8 cellular contexts compared by ENCODE assay signal in the genomic region with DNA sequence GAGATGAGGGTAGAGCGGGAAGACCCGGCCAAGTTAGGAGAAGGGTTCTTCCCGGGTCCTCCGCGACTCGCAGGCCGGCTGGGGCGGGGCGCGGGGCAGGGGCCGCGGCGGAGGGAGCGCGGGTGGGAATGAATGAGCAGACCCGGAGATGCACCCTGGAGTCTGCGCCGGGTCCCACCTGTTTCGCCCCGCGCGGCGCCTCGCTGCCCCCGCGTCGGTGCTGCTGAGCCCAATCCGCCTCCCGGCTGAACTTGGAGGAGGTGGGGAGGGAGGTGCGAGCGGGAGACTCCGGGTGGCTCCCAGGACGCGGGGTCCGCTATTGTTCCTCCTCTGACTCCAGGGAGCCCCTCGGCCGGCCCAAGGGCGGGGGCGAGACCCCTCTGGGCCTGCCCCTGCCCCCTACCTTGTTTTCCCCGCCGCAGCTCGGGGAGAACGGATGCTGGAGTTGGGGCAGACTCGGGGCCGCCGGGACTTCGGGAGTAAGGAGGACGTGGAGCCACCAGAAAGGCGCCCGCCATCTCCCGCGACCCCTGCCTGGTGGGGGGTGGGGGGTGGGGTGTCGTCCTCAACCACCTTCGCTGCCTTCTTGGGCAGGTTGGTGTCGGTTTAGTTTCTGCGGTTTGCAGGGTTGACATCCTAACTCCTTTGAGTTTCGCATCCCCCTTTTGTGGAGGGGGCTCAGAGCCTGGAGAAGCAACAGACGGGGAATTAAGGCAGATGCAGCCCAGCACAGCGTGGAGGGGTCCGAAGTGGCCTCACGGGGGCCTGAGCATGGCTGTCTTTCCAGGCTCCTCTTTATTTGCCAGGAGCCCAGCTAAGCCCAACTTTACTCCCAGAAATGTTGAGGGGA. TPM values are rescaled to one million over a fixed set of nuclear protein-coding genes. Genes with fewer than 3 reads are reported as not detected.
A peak's percentile ranks its signal among the peaks of the same experiment; 100 is the strongest.
DNase-seq lines count a peak whose midpoint lies in the region; ATAC-seq lines count a peak whose summit lies in the region.

No MANE protein-coding gene starts in this region.

- peak; percentile 56 to 61 for ATAC-seq in activated naive CD4-positive, alpha-beta T cell treated with anti-CD3 and anti-CD28 coated beads, Interleukin-2, amount 50 U/mL, for 72 hours
- ATAC-seq in left ventricle myocardium superior, result peak; percentile 37
- peak; percentile 1 for ATAC-seq in sciatic nerve
- no peak for ATAC-seq in GM19467 (IDR thresholded peaks at IDR 0.05; ENCODE audit: unreplicated experiment)
- ATAC-seq in HG03108 (IDR thresholded peaks at IDR 0.05; ENCODE audit: unreplicated experiment), result no peak

- peaks cover 36% of the 10 kb centered on the region for H3K4me1 ChIP-seq in HUES48 (ENCODE audit: control insufficient read depth, insufficient read depth, low read length)

- peak overlapping the region; percentile 87 for H3K9ac ChIP-seq in HUES48 (ENCODE audit: low read depth, low read length)

- peaks cover 6 to 11% of the 10 kb centered on the region in 2 donors for H3K36me3 Mint-ChIP-seq in activated naive CD4-positive, alpha-beta T cell treated with anti-CD3 and anti-CD28 coated beads, Interleukin-2, amount 50 U/mL, for 72 hours

- H3K27me3 ChIP-seq in HUES48 (ENCODE audit: control insufficient read depth, insufficient read depth, low read length), result no peaks in the 10 kb centered on the region

- H3K4me3 ChIP-seq in HUES48 (ENCODE audit: low read depth, low read length), result peak overlapping the region; percentile 82

- peak overlapping the region; percentile 84 for H3K27ac ChIP-seq in HUES48 (ENCODE audit: low read depth, low read length)

- no peaks in the 10 kb centered on the region for H3K9me3 Mint-ChIP-seq in activated naive CD4-positive, alpha-beta T cell treated with anti-CD3 and anti-CD28 coated beads, Interleukin-2, amount 50 U/mL, for 72 hours

- H3K9me3 ChIP-seq in HUES48 (ENCODE audit: control insufficient read depth, insufficient read depth, low read length), result no peaks in the 10 kb centered on the region

- intact Hi-C loops in left ventricle myocardium superior (cut with micrococcal nuclease) (no loop called here), sciatic nerve (cut with DNase I) (no loop called here)

- peak; percentile 32 for DNase-seq in Daoy (ENCODE audit: low read depth)
- DNase-seq in activated naive CD4-positive, alpha-beta T cell treated with anti-CD3 and anti-CD28 coated beads, Interleukin-2, amount 50 U/mL, for 72 hours (ENCODE audit: low spot score in 2 of 2), result no peak
- peak; percentile 39 for DNase-seq in left ventricle myocardium superior
- DNase-seq in sciatic nerve (ENCODE audit: low spot score), result peak; percentile 65
- no peak for DNase-seq in Ammon's horn (ENCODE audit: low spot score)

- H3K36me3 ChIP-seq in HUES48 (ENCODE audit: control insufficient read depth, insufficient read depth, low read length), result peaks cover 22% of the 10 kb centered on the region

- no peak overlapping the region for H3K27ac Mint-ChIP-seq in activated naive CD4-positive, alpha-beta T cell treated with anti-CD3 and anti-CD28 coated beads, Interleukin-2, amount 50 U/mL, for 72 hours

RNA-seq across cellular contexts. Expression of a gene that starts 0.8 kb away (rescaled TPM):
- total RNA-seq in Daoy (2014; rRNA removed; shearing (Covaris generic)), result 54.9 and 60.0 TPM in 2 replicates
- total RNA-seq in activated naive CD4-positive, alpha-beta T cell treated with anti-CD3 and anti-CD28 coated beads, Interleukin-2, amount 50 U/mL, for 72 hours, result 1 to 10 TPM; 1.0 to 4.7 TPM
- total RNA-seq in left ventricle myocardium superior (7.1 TPM), sciatic nerve (147 TPM)

Comparison
In these comparisons a context has a peak if more than half of its experiments do, and no peak if none do; other contexts are left out.
1. DNase-seq: peak in Daoy (single experiment), left ventricle myocardium superior (single experiment) and sciatic nerve (single experiment); none in activated naive CD4-positive, alpha-beta T cell treated with anti-CD3 and anti-CD28 coated beads, Interleukin-2, amount 50 U/mL, for 72 hours (0 of 2) and Ammon's horn (single experiment).
2. ATAC-seq: peak in activated naive CD4-positive, alpha-beta T cell treated with anti-CD3 and anti-CD28 coated beads, Interleukin-2, amount 50 U/mL, for 72 hours (2 of 2), left ventricle myocardium superior (single experiment) and sciatic nerve (single experiment); none in GM19467 (single experiment) and HG03108 (single experiment).